ENCODE assay signal across 8 cellular contexts in genomic region chr17:39231587-39232551, GRCh38. TPM values are rescaled to one million over a fixed set of nuclear protein-coding genes. Genes with fewer than 3 reads are reported as not detected.
DNase-seq lines count a peak whose midpoint lies in the region; ATAC-seq, FAIRE-seq and TF ChIP-seq lines count a peak whose summit lies in the region.

No MANE protein-coding gene starts in this region.

- POLR2A ChIA-PET in activated CD8-positive, alpha-beta T cell treated with anti-CD3 and anti-CD28 coated beads for 36 hours (lab: Charles Lee) = interaction anchor here (0.5 to 2.3 kb wide), 9 partner anchors 10 to 48 kb away, joined by 3 to 17 read pairs (median 5); partner anchors contain the start of gene RPL19
- POLR2A ChIA-PET in endothelial cell of umbilical vein (lab: Charles Lee) = no interaction called here

- no peaks in the 10 kb centered on the region for H3K36me3 Mint-ChIP-seq in activated CD8-positive, alpha-beta T cell treated with anti-CD3 and anti-CD28 coated beads for 36 hours (ENCODE audit: low read depth)
- no peaks in the 10 kb centered on the region for H3K36me3 Mint-ChIP-seq in natural killer cell

- peak overlapping the region; percentile 12 for H2AFZ ChIP-seq in endothelial cell of umbilical vein (ENCODE audit: low read depth, low read length)

- H3K27ac ChIP-seq in endothelial cell of umbilical vein (ENCODE audit: insufficient read depth, low read depth, low read length) (no peak overlapping the region), upper lobe of right lung (no peak overlapping the region)

- peak; percentile 85 for ATAC-seq in activated CD8-positive, alpha-beta T cell treated with anti-CD3 and anti-CD28 coated beads for 36 hours
- ATAC-seq in natural killer cell (peak; percentile 85 to 93 (median 90)), upper lobe of right lung (peak; percentile 87)

- H3K4me2 ChIP-seq in endothelial cell of umbilical vein (ENCODE audit: insufficient read depth, low read length) = no peak overlapping the region

- H3K9me3 Mint-ChIP-seq in activated CD8-positive, alpha-beta T cell treated with anti-CD3 and anti-CD28 coated beads for 36 hours = no peaks in the 10 kb centered on the region
- H3K9me3 Mint-ChIP-seq in natural killer cell = no peaks in the 10 kb centered on the region

- H3K36me3 ChIP-seq in endothelial cell of umbilical vein (ENCODE audit: control insufficient read depth in 2 of 2, extremely low read depth in 1 of 2, insufficient read depth in 2 of 2, low read length in 2 of 2) (no peaks in the 10 kb centered on the region), upper lobe of right lung (no peaks in the 10 kb centered on the region)

- H3K27me3 Mint-ChIP-seq in activated CD8-positive, alpha-beta T cell treated with anti-CD3 and anti-CD28 coated beads for 36 hours = peaks cover 14% of the 10 kb centered on the region
- peaks cover 21% of the 10 kb centered on the region in 2 donors for H3K27me3 Mint-ChIP-seq in natural killer cell (ENCODE audit: low read depth in 2 of 2)

- H3K9me1 ChIP-seq in endothelial cell of umbilical vein (replicated peaks; ENCODE audit: control insufficient read depth, extremely low read depth, insufficient read depth, low read length) = no peaks in the 10 kb centered on the region

- H3K4me3 ChIP-seq in endothelial cell of umbilical vein (replicated peaks in 1 of 3; ENCODE audit: insufficient read depth in 1 of 3, low read depth in 1 of 3, low read length in 3 of 3) = no peak overlapping the region
- no peak overlapping the region for H3K4me3 ChIP-seq in upper lobe of right lung

- no peaks in the 10 kb centered on the region for H4K20me1 ChIP-seq in endothelial cell of umbilical vein (replicated peaks; ENCODE audit: control insufficient read depth, extremely low read depth, insufficient read depth, low read length)

- dilution Hi-C loops in endothelial cell of umbilical vein (cut with MboI; ENCODE audit: extremely low pct_ligation_motif_present, low sequenced_read_pairs) = no loop called here

- H3K4me1 ChIP-seq in endothelial cell of umbilical vein (ENCODE audit: control insufficient read depth, extremely low read depth, insufficient read depth, low read length) = peaks cover 6% of the 10 kb centered on the region
- H3K4me1 ChIP-seq in upper lobe of right lung = no peaks in the 10 kb centered on the region

- peak overlapping the region; percentile 25 for H3K4me3 Mint-ChIP-seq in activated CD8-positive, alpha-beta T cell treated with anti-CD3 and anti-CD28 coated beads for 36 hours
- H3K4me3 Mint-ChIP-seq in natural killer cell = peak overlapping the region; percentile 31

- BruUV-seq in endothelial cell of umbilical vein (replicated peaks; lab: Mats Ljungman, UMichigan) = no TSS peak

- CTCF ChIA-PET in activated CD8-positive, alpha-beta T cell treated with anti-CD3 and anti-CD28 coated beads for 36 hours (lab: Charles Lee) = interaction anchor here (0.8 to 10.9 kb wide), 17 partner anchors 10 to 249 kb away, joined by 3 to 516 read pairs (median 4); partner anchors contain the start of gene RPL19
- CTCF ChIA-PET in endothelial cell of umbilical vein (lab: Charles Lee) = interaction anchor here (0.5 to 4.9 kb wide), 26 partner anchors 10 to 253 kb away, joined by 3 to 112 read pairs (median 6); partner anchors contain the start of genes ARL5C and RPL19

- no peak overlapping the region for H3K9ac ChIP-seq in endothelial cell of umbilical vein (replicated peaks; ENCODE audit: extremely low read depth, insufficient read depth, low read length)

- FAIRE-seq in endothelial cell of umbilical vein (lab: Jason Lieb, UNC) = peak; percentile 31

- TF ChIP-seq POLR2A in endothelial cell of umbilical vein (IDR thresholded peaks at IDR 0.05; ENCODE audit: low read depth, low read length) = no peak

- H3K27me3 ChIP-seq in endothelial cell of umbilical vein (ENCODE audit: control insufficient read depth in 2 of 2, insufficient read depth in 2 of 2, low read length in 2 of 2) (peaks cover 2 to 4% of the 10 kb centered on the region in 2 experiments), upper lobe of right lung (peaks cover 47% of the 10 kb centered on the region)

- intact Hi-C loops in activated CD8-positive, alpha-beta T cell treated with anti-CD3 and anti-CD28 coated beads for 36 hours (cut with micrococcal nuclease) = no loop called here
- intact Hi-C loops in endothelial cell of umbilical vein (cut with micrococcal nuclease) (loop anchor here (1.0 to 2.0 kb wide), 2 partner anchors 67 to 79 kb away; no protein-coding TSS in a partner anchor), natural killer cell (cut with micrococcal nuclease) (loop anchor here (5.0 kb wide), 1 partner anchor 65 kb away; the partner anchor contains the start of gene ARL5C), upper lobe of right lung (cut with DNase I) (no loop called here)

- peaks cover 18% of the 10 kb centered on the region for H3K4me1 Mint-ChIP-seq in activated CD8-positive, alpha-beta T cell treated with anti-CD3 and anti-CD28 coated beads for 36 hours (ENCODE audit: low read depth)
- peaks cover 10 to 19% of the 10 kb centered on the region in 2 donors for H3K4me1 Mint-ChIP-seq in natural killer cell

- peak; percentile 75 for TF ChIP-seq CTCF in GM10266 (IDR thresholded peaks at IDR 0.05; ENCODE audit: control insufficient read depth, insufficient read depth, low read depth, missing control alignments)
- peak; percentile 92 for TF ChIP-seq CTCF in activated CD8-positive, alpha-beta T cell treated with anti-CD3 and anti-CD28 coated beads for 36 hours (IDR thresholded peaks at IDR 0.05)
- TF ChIP-seq CTCF in endothelial cell of umbilical vein (IDR thresholded peaks at IDR 0.05; ENCODE audit: extremely low read depth in 1 of 2, insufficient read depth in 1 of 2, low read depth in 1 of 2, low read length in 2 of 2) = peak; percentile 81 to 90
- TF ChIP-seq CTCF in natural killer cell (IDR thresholded peaks at IDR 0.05) = peak; percentile 69
- TF ChIP-seq CTCF in upper lobe of right lung (IDR thresholded peaks at IDR 0.05) = peak; percentile 77

- peak overlapping the region; percentile 60 for H3K27ac Mint-ChIP-seq in activated CD8-positive, alpha-beta T cell treated with anti-CD3 and anti-CD28 coated beads for 36 hours
- H3K27ac Mint-ChIP-seq in natural killer cell = peak overlapping the region in 1 of 2 donors; percentile 42

- H3K79me2 ChIP-seq in endothelial cell of umbilical vein (ENCODE audit: control insufficient read depth, insufficient read depth, low read length) = no peaks in the 10 kb centered on the region

- H3K9me3 ChIP-seq in endothelial cell of umbilical vein (replicated peaks; ENCODE audit: control insufficient read depth, insufficient read depth, low read length) (no peaks in the 10 kb centered on the region), upper lobe of right lung (no peaks in the 10 kb centered on the region)

- peak; percentile 84 for DNase-seq in GM10266 (ENCODE audit: extremely low spot score)
- peak; percentile 68 for DNase-seq in NCI-H2107 (lab: John Stamatoyannopoulos, UW)
- peak; percentile 82 for DNase-seq in activated CD8-positive, alpha-beta T cell treated with anti-CD3 and anti-CD28 coated beads for 36 hours
- peak; percentile 26 for DNase-seq in endothelial cell of umbilical vein (ENCODE audit: low read depth, low spot score)
- peak; percentile 61 for DNase-seq in natural killer cell
- peak; percentile 81 for DNase-seq in upper lobe of right lung
- no peak for DNase-seq in GDM1 (lab: John Stamatoyannopoulos, UW)
- no peak for DNase-seq in inferior parietal cortex (ENCODE audit: extremely low spot score)

TF ChIP-seq in endothelial cell of umbilical vein, 7 proteins besides CTCF, POLR2A, EP300 and RAD21 (continues in another document):
- TF ChIP-seq POLR2AphosphoS5 (IDR thresholded peaks at IDR 0.05; ENCODE audit: insufficient read depth, low read depth, low read length) (no peak), JUN (IDR thresholded peaks at IDR 0.05; ENCODE audit: borderline replicate concordance, insufficient read depth, insufficient read length, low read depth) (no peak)

RNA-seq across cellular contexts. Expression of gene STAC2, which starts 6.1 kb away (rescaled TPM):
- total RNA-seq in activated CD8-positive, alpha-beta T cell treated with anti-CD3 and anti-CD28 coated beads for 36 hours = under 1 TPM; 0.47 to 0.56 TPM
- total RNA-seq in endothelial cell of umbilical vein (not detected in 2 replicates), natural killer cell (not detected), upper lobe of right lung (0.46 TPM)
- polyA plus RNA-seq in endothelial cell of umbilical vein = not detected in 2 replicates
- polyA plus RNA-seq in endothelial cell of umbilical vein (2011; cell fraction: cytosol; rRNA removed) = not detected in 2 replicates
- polyA plus RNA-seq in endothelial cell of umbilical vein (2011; cell fraction: nucleus; rRNA removed) = not detected in 2 replicates
- polyA plus RNA-seq in endothelial cell of umbilical vein (2012) = not detected in 2 replicates
- polyA minus RNA-seq in endothelial cell of umbilical vein = not detected in 2 replicates
- polyA minus RNA-seq in endothelial cell of umbilical vein (2011; cell fraction: cytosol; rRNA and poly(A)+ RNA removed) = not detected
- not detected in 2 replicates for polyA minus RNA-seq in endothelial cell of umbilical vein (2011; cell fraction: nucleus; rRNA and poly(A)+ RNA removed)

RNA-seq across cellular contexts. Expression of gene RPL19, which starts 31.8 kb away (rescaled TPM):
- 1,000 to 10,000 TPM; 3,130 to 3,175 TPM for total RNA-seq in activated CD8-positive, alpha-beta T cell treated with anti-CD3 and anti-CD28 coated beads for 36 hours
- total RNA-seq in endothelial cell of umbilical vein (1,752 and 1,802 TPM in 2 replicates), natural killer cell (1,000 to 10,000 TPM; 1,182 to 1,484 (median 1,482) TPM), upper lobe of right lung (1,449 TPM)
- polyA plus RNA-seq in endothelial cell of umbilical vein = 1,595 and 1,958 TPM in 2 replicates
- 2,668 and 2,686 TPM in 2 replicates for polyA plus RNA-seq in endothelial cell of umbilical vein (2011; cell fraction: cytosol; rRNA removed)
- 765 and 790 TPM in 2 replicates for polyA plus RNA-seq in endothelial cell of umbilical vein (2011; cell fraction: nucleus; rRNA removed)
- polyA plus RNA-seq in endothelial cell of umbilical vein (2012) = 1,979 and 2,305 TPM in 2 replicates
- polyA minus RNA-seq in endothelial cell of umbilical vein = 607 and 737 TPM in 2 replicates
- 846 TPM for polyA minus RNA-seq in endothelial cell of umbilical vein (2011; cell fraction: cytosol; rRNA and poly(A)+ RNA removed)
- polyA minus RNA-seq in endothelial cell of umbilical vein (2011; cell fraction: nucleus; rRNA and poly(A)+ RNA removed) = 81.7 and 101 TPM in 2 replicates

RNA-seq across cellular contexts. Expression of gene CACNB1, which starts 34.4 kb away (rescaled TPM):
- total RNA-seq in activated CD8-positive, alpha-beta T cell treated with anti-CD3 and anti-CD28 coated beads for 36 hours = 10 to 100 TPM; 13.1 to 14.2 TPM
- total RNA-seq in endothelial cell of umbilical vein (12.3 and 14.6 TPM in 2 replicates), natural killer cell (10 to 100 TPM; 23.7 to 28.5 (median 28.1) TPM), upper lobe of right lung (27.5 TPM)
- 4.7 and 5.0 TPM in 2 replicates for polyA plus RNA-seq in endothelial cell of umbilical vein
- polyA plus RNA-seq in endothelial cell of umbilical vein (2011; cell fraction: cytosol; rRNA removed) = 2.5 and 3.3 TPM in 2 replicates
- polyA plus RNA-seq in endothelial cell of umbilical vein (2011; cell fraction: nucleus; rRNA removed) = 28.3 and 33.7 TPM in 2 replicates
- 3.7 and 5.1 TPM in 2 replicates for polyA plus RNA-seq in endothelial cell of umbilical vein (2012)
- polyA minus RNA-seq in endothelial cell of umbilical vein = 11.2 and 16.3 TPM in 2 replicates
- 4.7 TPM for polyA minus RNA-seq in endothelial cell of umbilical vein (2011; cell fraction: cytosol; rRNA and poly(A)+ RNA removed)
- polyA minus RNA-seq in endothelial cell of umbilical vein (2011; cell fraction: nucleus; rRNA and poly(A)+ RNA removed) = 9.0 and 9.9 TPM in 2 replicates

Comparison
In these comparisons a context has a peak if more than half of its experiments do, and no peak if none do; other contexts are left out.
1. DNase-seq: peak in GM10266 (single experiment), NCI-H2107 (single experiment), activated CD8-positive, alpha-beta T cell treated with anti-CD3 and anti-CD28 coated beads for 36 hours (single experiment), endothelial cell of umbilical vein (single experiment), natural killer cell (single experiment) and upper lobe of right lung (single experiment); none in GDM1 (single experiment) and inferior parietal cortex (single experiment).
2. intact Hi-C loops: an anchor here in endothelial cell of umbilical vein (1.0 to 2.0 kb wide) and natural killer cell (5.0 kb wide); none called in activated CD8-positive, alpha-beta T cell treated with anti-CD3 and anti-CD28 coated beads for 36 hours and upper lobe of right lung.
3. Peak in every context shown above with its lines, with median percentiles within 50 percentile points of each other: CTCF ChIP-seq and ATAC-seq.